ENCODE assay signal across 15 cellular contexts in the genomic region with DNA sequence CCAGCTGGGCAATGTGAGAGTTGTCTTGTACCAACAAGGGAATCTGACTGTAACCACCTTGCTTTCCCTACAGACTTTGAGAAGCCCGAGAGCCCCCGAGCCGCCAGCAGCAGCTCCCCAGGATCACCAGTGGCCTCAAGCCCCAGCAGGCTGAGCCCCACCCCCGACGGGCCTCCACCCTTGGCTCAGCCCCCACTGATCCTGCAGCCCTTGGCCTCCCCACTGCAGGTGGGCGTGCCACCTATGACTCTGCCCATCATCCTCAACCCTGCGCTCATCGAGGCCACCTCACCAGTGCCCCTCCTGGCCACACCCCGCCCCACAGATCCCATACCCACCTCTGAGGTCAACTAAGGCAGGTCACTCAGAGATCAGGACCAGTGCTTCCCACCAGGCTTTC.
"Had no signal": no experiment of that assay in that cellular context is flagged by ENCODE, and none has a peak within 500 bp of the region (broad histone marks: within the 10 kb centered on the region; RNA-seq: fewer than 3 reads in every experiment).

No MANE protein-coding gene starts in this region.

- H3K4me2 ChIP-seq: hepatocyte had no signal

- H3K4me1 ChIP-seq: vagina had no signal

- H3K4me3 ChIP-seq: coronary artery, hepatocyte, sigmoid colon, skin epidermis, tibial artery, upper lobe of left lung, vagina had no signal

- DNase-seq: effector CD4-positive, alpha-beta T cell; foreskin melanocyte; head of caudate nucleus; mesendoderm; naive thymus-derived CD4-positive, alpha-beta T cell; nephron progenitor cell; sigmoid colon; stimulated activated CD4-positive, alpha-beta T cell treated with anti-CD3 and anti-CD28 coated beads, Interleukin-2, amount 100 ng/mL, for 48 hours; tibial artery had no signal

- H3K27me3 ChIP-seq: hepatocyte, neutrophil, sigmoid colon, tibial artery, upper lobe of left lung, vagina had no signal

- H3K79me2 ChIP-seq: hepatocyte had no signal

- H3K27ac ChIP-seq: coronary artery, hepatocyte, neutrophil, sigmoid colon, skin epidermis, tibial artery, upper lobe of left lung, vagina had no signal

- ATAC-seq: naive thymus-derived CD4-positive, alpha-beta T cell had no signal

- H3K9me3 ChIP-seq: neutrophil, sigmoid colon, tibial artery, upper lobe of left lung, vagina had no signal

- H2AFZ ChIP-seq: hepatocyte had no signal
